Comparison of ENCODE assay signal across 12 cellular contexts in the genomic region with DNA sequence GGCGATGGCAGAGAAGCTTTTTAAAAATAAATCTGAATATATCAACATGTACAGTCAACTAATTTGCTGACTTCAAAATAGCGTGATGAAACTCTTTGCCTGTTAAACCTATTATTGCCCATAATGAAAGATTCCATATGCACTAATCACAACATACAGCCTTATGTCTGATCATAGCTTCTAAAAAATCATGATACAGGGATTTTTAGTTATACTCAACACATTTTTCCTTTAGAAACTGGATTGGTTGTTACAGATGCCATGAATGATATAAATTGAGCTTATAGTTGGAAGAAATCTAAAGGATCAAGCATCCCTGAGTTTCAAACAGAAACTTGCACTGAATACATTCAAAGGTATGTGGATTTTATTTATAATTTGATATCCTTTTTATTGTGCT. TPM values are rescaled to one million over a fixed set of nuclear protein-coding genes. Genes with fewer than 3 reads are reported as not detected.
"Had no signal": no experiment of that assay in that cellular context is flagged by ENCODE, and none has a peak within 500 bp of the region (broad histone marks: within the 10 kb centered on the region; RNA-seq: fewer than 3 reads in every experiment).

Gene AMELX, plus strand, starts transcription at position 301 of the 400 bp plus-strand sequence. CDS start 1,376 bp downstream, outside the sequence.

- FAIRE-seq: H54 had no signal

- H3K9me3 ChIP-seq: HAP-1 had no signal

- H3K4me3 Mint-ChIP-seq: GM23338, H9, HFFc6 had no signal

- H3K27ac Mint-ChIP-seq: GM23338, H9, HFFc6 had no signal

- H3K4me3 ChIP-seq: GM23248, GM23338, HAP-1 had no signal

- H2AFZ ChIP-seq: GM23248, GM23338 had no signal

- H3K9me3 Mint-ChIP-seq: GM23338, HFFc6 had no signal

- DNase-seq: GM23248, GOT3, H7, H9, HCEC 1CT, HFFc6 had no signal

- ATAC-seq: GM23338, HCT116 had no signal

- H3K36me3 ChIP-seq: HAP-1 had no signal

- H3K4me2 ChIP-seq: GM23338 had no signal

- H3K27ac ChIP-seq: GM23248 had no signal

- H3K9ac ChIP-seq: GM23248 had no signal

RNA-seq across cellular contexts. Expression of gene AMELX, which starts in this region (rescaled TPM):
- total RNA-seq: GM23248, GM23338, H1, H4, H7, H9, HFFc6 had no signal
